25 cellular contexts compared by ENCODE assay signal in genomic region chr4:41718907-41719306, GRCh38. TPM values are rescaled to one million over a fixed set of nuclear protein-coding genes. Genes with fewer than 3 reads are reported as not detected.
DNase-seq lines count a peak whose midpoint lies in the region; ATAC-seq, FAIRE-seq and TF ChIP-seq lines count a peak whose summit lies in the region.
"Had no signal": no experiment of that assay in that cellular context is flagged by ENCODE, and none has a peak within 500 bp of the region (broad histone marks: within the 10 kb centered on the region; RNA-seq: fewer than 3 reads in every experiment).

No MANE protein-coding gene starts in this region.

- DNase-seq in EL (peak; percentile 79), IMR-90 (peak; percentile 81), astrocyte of the spinal cord (ENCODE audit: low read depth, low spot score) (peak; percentile 38), keratinocyte (ENCODE audit: low read depth, low spot score) (peak; percentile 33), glomerular visceral epithelial cell (ENCODE audit: extremely low spot score) (no peak), substantia nigra (lab: John Stamatoyannopoulos, UW) (no peak)
- DNase-seq: activated CD8-positive, alpha-beta T cell treated with anti-CD3 and anti-CD28 coated beads, Interleukin-2, amount 10 ng/mL, durations not matched to agents 7 days and 5 days; activated gamma-delta T cell treated with Interleukin-2 at 50 U/mL for 16 hours; adrenal gland; CD8-positive, alpha-beta memory T cell; DMS153; GOT3; naive B cell; stimulated activated CD4-positive, alpha-beta T cell treated with anti-CD3 and anti-CD28 coated beads, Interleukin-2, amount 100 ng/mL, for 48 hours; stimulated activated naive CD4-positive, alpha-beta T cell had no signal

- H3K4me1 ChIP-seq in IMR-90 (ENCODE audit: control insufficient read depth, insufficient read depth, low read length), result peaks cover 3% of the 10 kb centered on the region
- peaks cover 18% of the 10 kb centered on the region for H3K4me1 ChIP-seq in keratinocyte (ENCODE audit: control insufficient read depth, extremely low read depth, insufficient read depth, low read length)
- H3K4me1 ChIP-seq: adrenal gland had no signal

- peak overlapping the region; percentile 96; the same call in 1 of the 2 replicates for H2BK20ac ChIP-seq in IMR-90 (ENCODE audit: low read depth, low read length)

- H3K9me3 ChIP-seq in IMR-90 (ENCODE audit: control insufficient read depth, insufficient read depth, low read length) (no peaks in the 10 kb centered on the region), keratinocyte (ENCODE audit: control insufficient read depth, low read depth, low read length) (no peaks in the 10 kb centered on the region)
- H3K9me3 ChIP-seq: adrenal gland, thoracic aorta had no signal

- no peak for FAIRE-seq in keratinocyte (lab: Jason Lieb, UNC)
- FAIRE-seq: GM12892 had no signal

- H3K36me3 ChIP-seq in IMR-90 (ENCODE audit: control insufficient read depth, insufficient read depth, low read length), result no peaks in the 10 kb centered on the region
- H3K36me3 ChIP-seq in keratinocyte (ENCODE audit: control insufficient read depth in 2 of 2, extremely low read depth in 1 of 2, insufficient read depth in 2 of 2, low read length in 2 of 2), result no peaks in the 10 kb centered on the region
- H3K36me3 ChIP-seq: adrenal gland, thoracic aorta had no signal

- H2AK5ac ChIP-seq in IMR-90 (ENCODE audit: low read depth, low read length), result no peak overlapping the region

- CTCF ChIA-PET in IMR-90 (lab: Yijun Ruan, JAX), result interaction anchor here (0.5 kb wide), 1 partner anchor 490 kb away, joined by 3 read pairs; no protein-coding TSS in a partner anchor

- no peak overlapping the region for H2AK9ac ChIP-seq in IMR-90 (replicated peaks; ENCODE audit: low read depth, low read length, poor library complexity)

- BruUV-seq in IMR-90 (replicated peaks; lab: Mats Ljungman, UMichigan), result no TSS peak

- H4K5ac ChIP-seq in IMR-90 (ENCODE audit: low read depth, low read length), result no peak overlapping the region

- no peak overlapping the region for H3K14ac ChIP-seq in IMR-90 (replicated peaks; ENCODE audit: low read depth, low read length)

- H3K79me2 ChIP-seq in keratinocyte (ENCODE audit: control insufficient read depth, insufficient read depth, low read length), result no peaks in the 10 kb centered on the region

- H2BK5ac ChIP-seq in IMR-90 (ENCODE audit: low read depth, low read length, poor library complexity, severe bottlenecking), result peak overlapping the region; percentile 94

- no peaks in the 10 kb centered on the region for H4K20me1 ChIP-seq in IMR-90 (ENCODE audit: insufficient read depth, low read length)
- H4K20me1 ChIP-seq in keratinocyte (ENCODE audit: control insufficient read depth, extremely low read depth, insufficient read depth, low read length), result no peaks in the 10 kb centered on the region

- peak overlapping the region in 1 of 2 experiments; percentile 56; a peak in 1 of 4 replicates for H4K8ac ChIP-seq in IMR-90 (ENCODE audit: low read depth in 2 of 2, low read length in 2 of 2)

- POLR2A ChIA-PET in IMR-90 (lab: Charles Lee; ENCODE audit: unreplicated experiment), result no interaction called here

- peak overlapping the region; percentile 67; the same call in 1 of the 2 replicates for H3K4ac ChIP-seq in IMR-90 (ENCODE audit: low read depth, low read length)

- TF ChIP-seq POLR2A in IMR-90 (IDR thresholded peaks at IDR 0.05; ENCODE audit: low read depth, low read length), result no peak

- TF ChIP-seq CTCF in IMR-90 (conservative IDR thresholded peaks at IDR 0.05; ENCODE audit: low read depth, low read length) (no peak), astrocyte of the spinal cord (IDR thresholded peaks at IDR 0.05; ENCODE audit: low read depth, low read length) (no peak), keratinocyte (optimal IDR thresholded peaks at IDR 0.05 in 1 of 3, IDR thresholded peaks at IDR 0.05 in 1 of 3, conservative IDR thresholded peaks at IDR 0.05 in 1 of 3; ENCODE audit: extremely low read depth in 1 of 3, insufficient read depth in 2 of 3, low read length in 3 of 3) (no peak)

- dilution Hi-C loops in IMR-90 (cut with HindIII; ENCODE audit: low sequenced_read_pairs, unreplicated experiment), result no loop called here
- dilution Hi-C loops in keratinocyte (cut with MboI; ENCODE audit: extremely low pct_ligation_motif_present, low sequenced_read_pairs), result no loop called here

- no peak overlapping the region for H3K27ac ChIP-seq in IMR-90 (ENCODE audit: insufficient read depth, low read length)
- H3K27ac ChIP-seq in keratinocyte (ENCODE audit: control insufficient read depth, insufficient read depth, low read length), result peak overlapping the region; percentile 33
- H3K27ac ChIP-seq in substantia nigra (ENCODE audit: low read depth, low read length, poor library complexity, severe bottlenecking), result no peak overlapping the region
- H3K27ac ChIP-seq: adrenal gland, thoracic aorta had no signal

- 0 out of 2 replicates have a peak overlapping the region, but pooled peaks have one; percentile 9 for H4K91ac ChIP-seq in IMR-90 (ENCODE audit: insufficient read depth, low read depth, low read length)

- H3K4me2 ChIP-seq in IMR-90 (ENCODE audit: low read depth, low read length) (peak overlapping the region; percentile 74; the same call in 1 of the 2 replicates), keratinocyte (ENCODE audit: control insufficient read depth, extremely low read depth, insufficient read depth, low read depth, low read length) (peak overlapping the region; percentile 24)
- H3K4me2 ChIP-seq: smooth muscle cell had no signal

- H3K27me3 ChIP-seq in IMR-90 (ENCODE audit: control insufficient read depth, insufficient read depth, low read length) (no peaks in the 10 kb centered on the region), keratinocyte (ENCODE audit: control insufficient read depth, extremely low read depth, insufficient read depth, low read length) (no peaks in the 10 kb centered on the region)

- H3K9ac ChIP-seq in IMR-90 (ENCODE audit: low read depth, low read length) (no peak overlapping the region), keratinocyte (ENCODE audit: control insufficient read depth, extremely low read depth, insufficient read depth, low read length) (no peak overlapping the region)

- no peaks in the 10 kb centered on the region for H3K79me1 ChIP-seq in IMR-90 (ENCODE audit: low read depth in 1 of 2, low read length in 2 of 2)

- in situ Hi-C loops in IMR-90 (cut with MboI; ENCODE audit: low sequenced_read_pairs), result no loop called here
- in situ Hi-C loops in astrocyte of the spinal cord (cut with HindIII; ENCODE audit: low sequenced_read_pairs), result no loop called here

- TF ChIP-seq RAD21 in IMR-90 (IDR thresholded peaks at IDR 0.05; ENCODE audit: low read length), result no peak

- peak; percentile 79 for ATAC-seq in IMR-90 (ENCODE audit: low read depth)
- ATAC-seq in HG03025 (IDR thresholded peaks at IDR 0.05; ENCODE audit: low FRiP score, unreplicated experiment), result no peak
- no peak for ATAC-seq in GM21381 (IDR thresholded peaks at IDR 0.05; ENCODE audit: unreplicated experiment)
- ATAC-seq: activated CD4-positive, CD25-positive, alpha-beta regulatory T cell treated with anti-CD3 and anti-CD28 coated beads, Interleukin-2, amount 50 U/mL, for 24 hours; activated CD8-positive, alpha-beta T cell treated with anti-CD3 and anti-CD28 coated beads, Interleukin-2, amount 10 ng/mL, durations not matched to agents 7 days and 5 days had no signal

- intact Hi-C loops in IMR-90 (cut with micrococcal nuclease), result no loop called here

- H3K4me3 ChIP-seq in IMR-90 (ENCODE audit: insufficient read depth, low read depth, low read length) (no peak overlapping the region), astrocyte of the spinal cord (ENCODE audit: low read depth, low read length) (no peak overlapping the region), keratinocyte (ENCODE audit: control insufficient read depth in 2 of 3, extremely low read depth in 1 of 3, insufficient read depth in 2 of 3, low read depth in 1 of 3, low read length in 3 of 3) (no peak overlapping the region)
- H3K4me3 ChIP-seq: adrenal gland, smooth muscle cell, thoracic aorta had no signal

- H2AFZ ChIP-seq in IMR-90 (replicated peaks; ENCODE audit: low read length, poor library complexity) (no peak overlapping the region), keratinocyte (ENCODE audit: control insufficient read depth, low read length) (no peak overlapping the region)

- H3K23ac ChIP-seq in IMR-90 (ENCODE audit: low read depth, low read length), result peak overlapping the region; percentile 23; the same call in 1 of the 2 replicates

- peak overlapping the region; percentile 45; the same call in 1 of the 2 replicates for H3K18ac ChIP-seq in IMR-90 (ENCODE audit: low read depth, low read length)

- H3K56ac ChIP-seq in IMR-90 (ENCODE audit: extremely low read depth, insufficient read depth, low read length), result 0 out of 2 replicates have a peak overlapping the region, but pooled peaks have one; percentile 4

- peak overlapping the region; percentile 85 for H2BK120ac ChIP-seq in IMR-90 (ENCODE audit: low read depth, low read length)

- H3K9me1 ChIP-seq in IMR-90 (ENCODE audit: insufficient read depth, low read length) (peaks cover 3% of the 10 kb centered on the region; the same call in 1 of the 2 replicates), keratinocyte (ENCODE audit: control insufficient read depth, extremely low read depth, insufficient read depth, low read length) (no peaks in the 10 kb centered on the region)

- peak overlapping the region; percentile 18; the same call in 1 of the 3 replicates for H2BK15ac ChIP-seq in IMR-90 (ENCODE audit: low read depth, low read length)

TF ChIP-seq in IMR-90, 13 proteins besides CTCF, POLR2A, EP300 and RAD21:
- 0 out of 2 replicates have a peak, but pooled peaks have one; percentile 14 for TF ChIP-seq FOS (IDR thresholded peaks at IDR 0.05; ENCODE audit: low read depth, low read length)
- TF ChIP-seq MXI1 (IDR thresholded peaks at IDR 0.05; ENCODE audit: borderline replicate concordance, low read depth, low read length), result no peak
TF ChIP-seq in IMR-90: peak in this region for 1.

RNA-seq across cellular contexts. Expression of gene PHOX2B, which starts 29.6 kb away (rescaled TPM):
- total RNA-seq in IMR-90 (2012; rRNA removed), result not detected in 2 replicates
- polyA plus RNA-seq in IMR-90 (2012; rRNA removed) (not detected in 2 replicates), keratinocyte (not detected in 3 replicates)
- not detected in 2 replicates for polyA plus RNA-seq in IMR-90 (2012; cell fraction: cytosol; rRNA removed)
- polyA plus RNA-seq in IMR-90 (2012; cell fraction: nucleus; rRNA removed; ENCODE audit: low replicate concordance), result not detected in 2 replicates
- polyA plus RNA-seq in keratinocyte (2011; ENCODE audit: low read depth), result not detected
- polyA plus RNA-seq in keratinocyte (2011; cell fraction: cytosol; rRNA removed), result not detected in 2 replicates
- not detected in 2 replicates for polyA plus RNA-seq in keratinocyte (2011; cell fraction: nucleus; rRNA removed)
- polyA plus RNA-seq in keratinocyte (2012; ENCODE audit: low replicate concordance), result not detected in 2 replicates
- polyA minus RNA-seq in keratinocyte, result not detected in 3 replicates
- polyA minus RNA-seq in keratinocyte (2011; cell fraction: cytosol; rRNA and poly(A)+ RNA removed), result not detected
- not detected in 2 replicates for polyA minus RNA-seq in keratinocyte (2011; cell fraction: nucleus; rRNA and poly(A)+ RNA removed)
- total RNA-seq: activated CD8-positive, alpha-beta T cell treated with anti-CD3 and anti-CD28 coated beads, Interleukin-2, amount 10 ng/mL, durations not matched to agents 7 days and 5 days; CD8-positive, alpha-beta memory T cell; glomerular endothelial cell; omental fat pad; renal cortical epithelial cell; thoracic aorta had no signal
- polyA plus RNA-seq: CD8-positive, alpha-beta memory T cell; esophagus; smooth muscle cell had no signal

Comparison
In these comparisons a context has a peak if more than half of its experiments do, and no peak if none do; other contexts are left out.
1. DNase-seq: peak in EL (single experiment), IMR-90 (single experiment), astrocyte of the spinal cord (single experiment) and keratinocyte (single experiment); none in glomerular visceral epithelial cell (single experiment) and substantia nigra (0 of 49).